20 cellular contexts compared by ENCODE assay signal in genomic region chr1:18072066-18072465, GRCh38. TPM values are rescaled to one million over a fixed set of nuclear protein-coding genes. Genes with fewer than 3 reads are reported as not detected.
DNase-seq lines count a peak whose midpoint lies in the region; ATAC-seq and TF ChIP-seq lines count a peak whose summit lies in the region.
"Had no signal": no experiment of that assay in that cellular context is flagged by ENCODE, and none has a peak within 500 bp of the region (broad histone marks: within the 10 kb centered on the region; RNA-seq: fewer than 3 reads in every experiment).

No MANE protein-coding gene starts in this region.

- peaks cover 11% of the 10 kb centered on the region for H3K27me3 Mint-ChIP-seq in neural progenitor cell (ENCODE audit: insufficient read depth, low read depth)

- POLR2A ChIA-PET in HEK293 (lab: Yijun Ruan, JAX) = no interaction called here

- H3K9me3 ChIP-seq in HEK293 (ENCODE audit: control insufficient read depth, insufficient read depth, low read depth, low read length) (no peaks in the 10 kb centered on the region), neural progenitor cell (ENCODE audit: low read depth) (no peaks in the 10 kb centered on the region)
- H3K9me3 ChIP-seq: BLaER1 treated with 17β-estradiol and CSF1 and Interleukin-3, amounts not matched to agents 10 nM and 100 nM had no signal

- peak overlapping the region; percentile 20 for H3K27ac Mint-ChIP-seq in neural progenitor cell
- H3K27ac Mint-ChIP-seq: CD8-positive, alpha-beta T cell; T-cell had no signal

- no peak overlapping the region for H3K4me3 Mint-ChIP-seq in neural progenitor cell
- H3K4me3 Mint-ChIP-seq: CD8-positive, alpha-beta T cell; T-cell had no signal

- TF ChIP-seq CTCF in HEK293 (tag by site-specific recombination; IDR thresholded peaks at IDR 0.05) (no peak), neural progenitor cell (IDR thresholded peaks at IDR 0.05) (no peak)

- no peak overlapping the region for H2AFZ ChIP-seq in neural progenitor cell (replicated peaks)

- H3K4me2 ChIP-seq in neural progenitor cell = no peak overlapping the region
- H3K4me2 ChIP-seq: BLaER1 treated with 17β-estradiol and CSF1 and Interleukin-3, amounts not matched to agents 10 nM and 100 nM had no signal

- H3K36me3 Mint-ChIP-seq in neural progenitor cell = no peaks in the 10 kb centered on the region
- H3K36me3 Mint-ChIP-seq: T-cell had no signal

- no peak overlapping the region for H3K9ac ChIP-seq in neural progenitor cell
- H3K9ac ChIP-seq: BLaER1 treated with 17β-estradiol and CSF1 and Interleukin-3, amounts not matched to agents 10 nM and 100 nM had no signal

- H3F3A ChIP-seq in neural progenitor cell (ENCODE audit: low read depth) = no peaks in the 10 kb centered on the region

- peaks cover 10% of the 10 kb centered on the region for H3K4me1 Mint-ChIP-seq in neural progenitor cell

- H3K27me3 ChIP-seq in neural progenitor cell = no peaks in the 10 kb centered on the region
- H3K27me3 ChIP-seq: BLaER1 treated with 17β-estradiol and CSF1 and Interleukin-3, amounts not matched to agents 10 nM and 100 nM had no signal

- in situ Hi-C loops in ACHN (cut with HindIII; ENCODE audit: low pct_ligation_motif_present, low pct_unique_long_range_greater_than_20kb, low sequenced_read_pairs) = no loop called here

- H3K4me1 ChIP-seq in HEK293 (ENCODE audit: control insufficient read depth, insufficient read depth, low read length) (no peaks in the 10 kb centered on the region), neural progenitor cell (no peaks in the 10 kb centered on the region)

- H3K36me3 ChIP-seq in HEK293 (ENCODE audit: control insufficient read depth in 2 of 2, insufficient read depth in 1 of 2, low read length in 2 of 2) (no peaks in the 10 kb centered on the region), neural progenitor cell (no peaks in the 10 kb centered on the region)
- H3K36me3 ChIP-seq: BLaER1 treated with 17β-estradiol and CSF1 and Interleukin-3, amounts not matched to agents 10 nM and 100 nM had no signal

- peak; percentile 39 for DNase-seq in Ammon's horn (ENCODE audit: low spot score)
- DNase-seq in anterior cingulate cortex (lab: John Stamatoyannopoulos, UW) = peak in 30 of 58 donors; percentile 5 to 71 (median 36)
- DNase-seq in neural progenitor cell (ENCODE audit: low spot score) = no peak
- no peak for DNase-seq in ACHN
- no peak for DNase-seq in SK-N-DZ (ENCODE audit: low spot score)
- DNase-seq in NCI-H446 treated with DMSO at 0.1 percent for 48 hours (lab: John Stamatoyannopoulos, UW) = no peak
- DNase-seq: CD8-positive, alpha-beta T cell; GDM1; Karpas-422; NCI-H1417 treated with DMSO at 0.1 percent for 48 hours; NCI-H187 treated with DMSO at 0.1 percent for 48 hours; NCI-H446; NCI-H69; T-cell had no signal

- no peak overlapping the region for H3K27ac ChIP-seq in HEK293 (ENCODE audit: extremely low read depth, low read depth, low read length)
- H3K27ac ChIP-seq in neural progenitor cell = no peak overlapping the region
- H3K27ac ChIP-seq: BLaER1 treated with 17β-estradiol and CSF1 and Interleukin-3, amounts not matched to agents 10 nM and 100 nM; RWPE1 had no signal

- no peaks in the 10 kb centered on the region for H3K9me3 Mint-ChIP-seq in neural progenitor cell
- H3K9me3 Mint-ChIP-seq: CD8-positive, alpha-beta T cell had no signal

- H3K79me2 ChIP-seq in neural progenitor cell (ENCODE audit: low read depth) = no peaks in the 10 kb centered on the region

- CTCF ChIA-PET in HEK293 (lab: Yijun Ruan, JAX) = no interaction called here

- no peak for ATAC-seq in HG02981 (IDR thresholded peaks at IDR 0.05; ENCODE audit: unreplicated experiment)
- ATAC-seq: CD8-positive, alpha-beta T cell; T-cell had no signal

- H3K4me3 ChIP-seq in HEK293 (ENCODE audit: low read depth, low read length) (no peak overlapping the region), neural progenitor cell (no peak overlapping the region)
- H3K4me3 ChIP-seq: BLaER1 treated with 17β-estradiol and CSF1 and Interleukin-3, amounts not matched to agents 10 nM and 100 nM had no signal

- no peaks in the 10 kb centered on the region for H4K20me1 ChIP-seq in neural progenitor cell (ENCODE audit: low read depth)

TF ChIP-seq in HEK293, 187 proteins besides CTCF, POLR2A, EP300 and RAD21:
- 0 out of 2 replicates have a peak, but pooled peaks have one; percentile 34 for TF ChIP-seq EGR2 (tag by site-specific recombination; IDR thresholded peaks at IDR 0.05; ENCODE audit: low read depth)
- no peak for TF ChIP-seq MEIS1 (CRISPR knock-in tag; IDR thresholded peaks at IDR 0.05; ENCODE audit: borderline replicate concordance)

RNA-seq across cellular contexts. Expression of gene IGSF21, which starts 35.5 kb away (rescaled TPM):
- total RNA-seq in neural progenitor cell (ENCODE audit: low replicate concordance) = 1.7 and 6.9 TPM in 2 replicates
- not detected in 2 replicates for polyA plus RNA-seq in SK-N-DZ (2014; cell fraction: cytosol; rRNA removed)
- not detected in 2 replicates for polyA plus RNA-seq in SK-N-DZ (2014; cell fraction: nucleus; rRNA removed)
- total RNA-seq: CD8-positive, alpha-beta T cell; H4; M059J; T-cell had no signal

Comparison
In these comparisons a context has a peak if more than half of its experiments do, and no peak if none do; other contexts are left out.
1. DNase-seq: peak in Ammon's horn (single experiment) and anterior cingulate cortex (30 of 58); none in neural progenitor cell (single experiment), ACHN (single experiment), SK-N-DZ (single experiment) and NCI-H446 treated with DMSO at 0.1 percent for 48 hours (single experiment).